ENCODE assay signal across 19 cellular contexts in the genomic region with DNA sequence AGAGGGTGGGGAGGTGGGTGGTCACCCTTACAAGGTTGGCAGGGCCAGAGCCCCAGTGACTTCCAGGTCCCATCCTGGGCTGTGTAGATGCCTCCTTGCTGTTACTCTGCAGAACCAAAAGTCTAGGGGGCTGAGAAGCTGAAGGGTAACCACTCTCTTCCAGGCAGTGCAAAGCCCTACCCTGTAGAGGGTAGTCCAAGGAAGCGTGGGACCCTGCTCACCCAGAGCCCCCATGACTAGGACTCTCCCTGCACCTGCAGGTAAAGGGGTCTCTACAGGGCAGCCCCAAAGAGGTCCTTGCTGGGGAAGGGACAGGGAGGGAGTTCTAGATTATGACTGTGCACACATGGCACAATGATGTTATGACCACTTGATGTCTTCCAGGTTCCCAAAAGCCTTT. TPM values are rescaled to one million over a fixed set of nuclear protein-coding genes. Genes with fewer than 3 reads are reported as not detected.
A peak's percentile ranks its signal among the peaks of the same experiment; 100 is the strongest.
DNase-seq lines count a peak whose midpoint lies in the region; ATAC-seq and TF ChIP-seq lines count a peak whose summit lies in the region.
"Had no signal": no experiment of that assay in that cellular context is flagged by ENCODE, and none has a peak within 500 bp of the region (broad histone marks: within the 10 kb centered on the region; RNA-seq: fewer than 3 reads in every experiment).

No MANE protein-coding gene starts in this region.

- CTCF ChIA-PET in CD4-positive, alpha-beta T cell (lab: Charles Lee), result no interaction called here

- no CpG with 5 or more reads among the region's 1 CpG for WGBS in right lobe of liver (ENCODE audit: insufficient coverage, low coverage, low lambda C conversion rate, missing lambda C conversion rate)

- ATAC-seq in CD4-positive, alpha-beta T cell (ENCODE audit: poor library complexity), result no peak
- ATAC-seq in right lobe of liver, result no peak
- ATAC-seq in activated CD4-positive, CD25-positive, alpha-beta regulatory T cell treated with anti-CD3 and anti-CD28 coated beads, Interleukin-2, amount 50 U/mL, for 24 hours, result no peak
- ATAC-seq: HepG2 had no signal

- POLR2A ChIA-PET in CD4-positive, alpha-beta T cell (lab: Charles Lee), result interaction anchor here (1.1 kb wide), 1 partner anchor 15 kb away, joined by 5 read pairs; no protein-coding TSS in a partner anchor

- H3K4me1 ChIP-seq in BLaER1 (peaks cover 65% of the 10 kb centered on the region), right lobe of liver (peaks cover 0 to 23% (median 9%) of the 10 kb centered on the region in 4 donors)

- intact Hi-C loops in CD4-positive, alpha-beta T cell (cut with DNase I, micrococcal nuclease), result no loop called here
- intact Hi-C loops in posterior vena cava (cut with DNase I), result no loop called here
- intact Hi-C loops in CD14-positive monocyte (cut with micrococcal nuclease), result no loop called here
- intact Hi-C loops in right lobe of liver (cut with DNase I), result no loop called here

- H3K27ac ChIP-seq in BLaER1 (peak overlapping the region; percentile 35; the same call in 1 of the 2 replicates), caudate nucleus (ENCODE audit: low read depth, low read length) (peak overlapping the region; percentile 67), right lobe of liver (no peak overlapping the region)
- no peak overlapping the region for H3K27ac ChIP-seq in CD4-positive, alpha-beta T cell (ENCODE audit: low read depth, low read length)
- H3K27ac ChIP-seq: Peyer's patch had no signal

- H3K36me3 Mint-ChIP-seq in CD4-positive, alpha-beta T cell (ENCODE audit: low read depth), result peaks cover 84% of the 10 kb centered on the region
- peaks cover 73 to 86% of the 10 kb centered on the region in 2 donors for H3K36me3 Mint-ChIP-seq in CD14-positive monocyte

- no peak for TF ChIP-seq CTCF in CD4-positive, alpha-beta T cell (IDR thresholded peaks at IDR 0.05)
- no peak for TF ChIP-seq CTCF in CD14-positive monocyte (IDR thresholded peaks at IDR 0.05)
- TF ChIP-seq CTCF in right lobe of liver (IDR thresholded peaks at IDR 0.05), result no peak

- H3K36me3 ChIP-seq in BLaER1 (peaks cover 85% of the 10 kb centered on the region), right lobe of liver (peaks cover 0 to 52% (median 12%) of the 10 kb centered on the region in 4 donors)

- peaks cover 49% of the 10 kb centered on the region for H3K4me1 Mint-ChIP-seq in CD4-positive, alpha-beta T cell (ENCODE audit: low read depth)
- H3K4me1 Mint-ChIP-seq in CD14-positive monocyte, result peaks cover 12% of the 10 kb centered on the region

- no peak overlapping the region for H3K4me3 Mint-ChIP-seq in CD4-positive, alpha-beta T cell
- no peak overlapping the region for H3K4me3 Mint-ChIP-seq in CD14-positive monocyte

- H3K27ac Mint-ChIP-seq in CD4-positive, alpha-beta T cell, result peak overlapping the region; percentile 63
- peak overlapping the region in 1 of 7 donors; percentile 26 for H3K27ac Mint-ChIP-seq in CD14-positive monocyte

- peaks cover 54% of the 10 kb centered on the region for H4K20me1 ChIP-seq in BLaER1

- H3K4me2 ChIP-seq in BLaER1, result no peak overlapping the region

- H3K4me3 ChIP-seq in BLaER1 (no peak overlapping the region), right lobe of liver (no peak overlapping the region)
- H3K4me3 ChIP-seq: HAP-1, Peyer's patch had no signal

- no peaks in the 10 kb centered on the region for H3K9me3 Mint-ChIP-seq in CD4-positive, alpha-beta T cell
- no peaks in the 10 kb centered on the region for H3K9me3 Mint-ChIP-seq in CD14-positive monocyte

- H3K9ac ChIP-seq in BLaER1, result no peak overlapping the region

- H3K9me3 ChIP-seq in BLaER1 (no peaks in the 10 kb centered on the region), right lobe of liver (no peaks in the 10 kb centered on the region)
- no peaks in the 10 kb centered on the region for H3K9me3 ChIP-seq in CD4-positive, alpha-beta T cell (ENCODE audit: control insufficient read depth, low read length)
- H3K9me3 ChIP-seq: HAP-1, Peyer's patch had no signal

- no peak for TF ChIP-seq POLR2A in right lobe of liver (IDR thresholded peaks at IDR 0.05)

- no peaks in the 10 kb centered on the region for H3K27me3 Mint-ChIP-seq in CD4-positive, alpha-beta T cell
- no peaks in the 10 kb centered on the region for H3K27me3 Mint-ChIP-seq in CD14-positive monocyte (ENCODE audit: low read depth in 3 of 3)

- H3K27me3 ChIP-seq in BLaER1 (no peaks in the 10 kb centered on the region), right lobe of liver (no peaks in the 10 kb centered on the region)
- H3K27me3 ChIP-seq in CD4-positive, alpha-beta T cell (ENCODE audit: control insufficient read depth, insufficient read depth, low read length), result no peaks in the 10 kb centered on the region
- H3K27me3 ChIP-seq: Peyer's patch had no signal

- DNase-seq in CD4-positive, alpha-beta T cell, result no peak
- DNase-seq in caudate nucleus (lab: John Stamatoyannopoulos, UW) (no peak), posterior vena cava (ENCODE audit: low spot score) (peak; percentile 62), CD14-positive monocyte (ENCODE audit: low spot score) (no peak), right lobe of liver (no peak)
- DNase-seq: C1 segment of cervical spinal cord, COR-L47, DMS 273 treated with DMSO at 0.1 percent for 48 hours, KBM-7, NCI-H1105 treated with DMSO at 0.1 percent for 48 hours, NCI-H1694, NCI-H2081 treated with DMSO at 0.1 percent for 48 hours, NCI-H446 treated with DMSO at 0.1 percent for 48 hours, NCI-H69 had no signal

RNA-seq across cellular contexts. Expression of gene GHRL, which starts 14.2 kb away (rescaled TPM):
- total RNA-seq in CD4-positive, alpha-beta T cell, result 1 to 10 TPM; 1.1 to 3.2 TPM
- total RNA-seq in posterior vena cava (1 to 10 TPM; 1.0 to 1.2 TPM), right lobe of liver (under 1 TPM in 2 of 6 experiments, not detected in 4; 0.32 to 0.43 TPM)
- polyA plus RNA-seq in CD14-positive monocyte, result 1 to 10 TPM; 2.3 to 7.0 TPM
- polyA plus RNA-seq: HepG2 had no signal

RNA-seq across cellular contexts. Expression of gene TATDN2, which starts 30.2 kb away (rescaled TPM):
- 10 to 100 TPM; 48.7 to 50.2 TPM for total RNA-seq in CD4-positive, alpha-beta T cell
- 10 to 100 TPM; 22.2 to 25.3 TPM for total RNA-seq in posterior vena cava
- 1 to 10 TPM; 6.0 TPM for polyA plus RNA-seq in CD14-positive monocyte
- 10 to 100 TPM in 3 of 6 experiments, 1 to 10 TPM in 3; 7.2 to 13.4 (median 10.1) TPM for total RNA-seq in right lobe of liver

RNA-seq across cellular contexts. Expression of gene SEC13, which starts 42.4 kb away (rescaled TPM):
- 10 to 100 TPM; 81.1 to 86.5 TPM for total RNA-seq in CD4-positive, alpha-beta T cell
- total RNA-seq in posterior vena cava, result 10 to 100 TPM; 85.9 to 86.3 TPM
- polyA plus RNA-seq in CD14-positive monocyte, result 100 to 1,000 TPM; 186 to 188 TPM
- total RNA-seq in right lobe of liver, result 10 to 100 TPM; 49.1 to 74.7 (median 64.4) TPM

Comparison
In these comparisons a context has a peak if more than half of its experiments do, and no peak if none do; other contexts are left out.
1. H3K27ac ChIP-seq: peak in BLaER1 (single experiment) and caudate nucleus (single experiment); none in CD4-positive, alpha-beta T cell (single experiment) and right lobe of liver (0 of 3).